Comparison of ENCODE assay signal across 1 cellular context in the genomic region with DNA sequence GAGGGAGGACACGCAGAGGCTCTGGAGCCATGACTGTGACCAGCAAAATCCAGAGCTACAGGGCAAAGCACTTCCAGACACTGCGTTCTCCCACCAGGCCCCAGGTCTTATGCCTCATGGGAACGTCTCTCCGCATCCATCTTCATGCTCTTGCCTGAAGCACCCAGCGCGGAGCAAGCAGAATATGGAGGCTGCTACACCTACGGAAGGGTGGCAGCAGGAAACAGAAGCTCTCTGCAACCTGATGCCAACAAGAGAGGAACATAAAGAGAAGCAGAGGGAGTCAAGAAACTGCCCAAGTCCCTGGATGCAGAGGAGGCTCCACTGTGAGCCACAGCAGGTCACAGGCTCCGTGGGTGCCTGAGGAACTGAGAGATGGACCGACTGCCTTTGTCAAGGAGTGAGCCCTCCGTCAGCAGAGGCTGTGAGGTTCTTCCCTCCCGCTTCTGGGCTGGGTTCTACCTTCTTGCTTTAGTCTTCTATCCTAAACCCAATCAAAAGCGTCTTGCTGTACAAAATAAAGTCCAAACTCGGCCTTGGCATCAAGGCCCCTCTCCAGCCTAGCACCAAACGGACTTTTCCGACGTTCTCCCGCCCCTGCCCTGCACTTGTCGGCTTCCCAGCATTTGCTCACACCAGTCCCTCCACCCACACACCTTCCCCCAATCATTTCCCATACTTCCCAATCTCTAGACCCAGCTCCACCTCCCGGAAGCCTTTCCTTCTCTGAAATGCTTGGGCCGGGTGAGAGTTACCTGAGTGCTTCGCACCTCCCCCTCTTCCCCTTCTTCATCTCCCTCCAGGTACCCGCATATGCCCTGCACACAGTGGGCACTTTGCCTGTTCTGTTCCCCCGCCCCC.
A peak's percentile ranks its signal among the peaks of the same experiment; 100 is the strongest.
TF ChIP-seq lines count a peak whose summit lies in the region.

No MANE protein-coding gene starts in this region.

TF ChIP-seq in K562, 482 proteins besides CTCF, POLR2A, EP300 and RAD21 (continued from another document):
- TF ChIP-seq, protein P1, sequence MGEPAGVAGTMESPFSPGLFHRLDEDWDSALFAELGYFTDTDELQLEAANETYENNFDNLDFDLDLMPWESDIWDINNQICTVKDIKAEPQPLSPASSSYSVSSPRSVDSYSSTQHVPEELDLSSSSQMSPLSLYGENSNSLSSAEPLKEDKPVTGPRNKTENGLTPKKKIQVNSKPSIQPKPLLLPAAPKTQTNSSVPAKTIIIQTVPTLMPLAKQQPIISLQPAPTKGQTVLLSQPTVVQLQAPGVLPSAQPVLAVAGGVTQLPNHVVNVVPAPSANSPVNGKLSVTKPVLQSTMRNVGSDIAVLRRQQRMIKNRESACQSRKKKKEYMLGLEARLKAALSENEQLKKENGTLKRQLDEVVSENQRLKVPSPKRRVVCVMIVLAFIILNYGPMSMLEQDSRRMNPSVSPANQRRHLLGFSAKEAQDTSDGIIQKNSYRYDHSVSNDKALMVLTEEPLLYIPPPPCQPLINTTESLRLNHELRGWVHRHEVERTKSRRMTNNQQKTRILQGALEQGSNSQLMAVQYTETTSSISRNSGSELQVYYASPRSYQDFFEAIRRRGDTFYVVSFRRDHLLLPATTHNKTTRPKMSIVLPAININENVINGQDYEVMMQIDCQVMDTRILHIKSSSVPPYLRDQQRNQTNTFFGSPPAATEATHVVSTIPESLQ (CRISPR knock-in tag; IDR thresholded peaks at IDR 0.05), result 0 out of 2 replicates have a peak, but pooled peaks have one; percentile 55
- TF ChIP-seq, protein P2, sequence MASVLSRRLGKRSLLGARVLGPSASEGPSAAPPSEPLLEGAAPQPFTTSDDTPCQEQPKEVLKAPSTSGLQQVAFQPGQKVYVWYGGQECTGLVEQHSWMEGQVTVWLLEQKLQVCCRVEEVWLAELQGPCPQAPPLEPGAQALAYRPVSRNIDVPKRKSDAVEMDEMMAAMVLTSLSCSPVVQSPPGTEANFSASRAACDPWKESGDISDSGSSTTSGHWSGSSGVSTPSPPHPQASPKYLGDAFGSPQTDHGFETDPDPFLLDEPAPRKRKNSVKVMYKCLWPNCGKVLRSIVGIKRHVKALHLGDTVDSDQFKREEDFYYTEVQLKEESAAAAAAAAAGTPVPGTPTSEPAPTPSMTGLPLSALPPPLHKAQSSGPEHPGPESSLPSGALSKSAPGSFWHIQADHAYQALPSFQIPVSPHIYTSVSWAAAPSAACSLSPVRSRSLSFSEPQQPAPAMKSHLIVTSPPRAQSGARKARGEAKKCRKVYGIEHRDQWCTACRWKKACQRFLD (CRISPR knock-in tag; IDR thresholded peaks at IDR 0.05), result no peak
- no peak for TF ChIP-seq TEAD1 (CRISPR knock-in tag; IDR thresholded peaks at IDR 0.05)
- TF ChIP-seq BRCA1 (IDR thresholded peaks at IDR 0.05), result no peak
- TF ChIP-seq BRCA1 (CRISPR knock-in tag; IDR thresholded peaks at IDR 0.05), result no peak
- TF ChIP-seq ZNF3 (CRISPR knock-in tag; IDR thresholded peaks at IDR 0.05), result no peak
- TF ChIP-seq KAT7 (CRISPR knock-in tag; IDR thresholded peaks at IDR 0.05; ENCODE audit: borderline replicate concordance), result no peak
- TF ChIP-seq, protein P3, sequence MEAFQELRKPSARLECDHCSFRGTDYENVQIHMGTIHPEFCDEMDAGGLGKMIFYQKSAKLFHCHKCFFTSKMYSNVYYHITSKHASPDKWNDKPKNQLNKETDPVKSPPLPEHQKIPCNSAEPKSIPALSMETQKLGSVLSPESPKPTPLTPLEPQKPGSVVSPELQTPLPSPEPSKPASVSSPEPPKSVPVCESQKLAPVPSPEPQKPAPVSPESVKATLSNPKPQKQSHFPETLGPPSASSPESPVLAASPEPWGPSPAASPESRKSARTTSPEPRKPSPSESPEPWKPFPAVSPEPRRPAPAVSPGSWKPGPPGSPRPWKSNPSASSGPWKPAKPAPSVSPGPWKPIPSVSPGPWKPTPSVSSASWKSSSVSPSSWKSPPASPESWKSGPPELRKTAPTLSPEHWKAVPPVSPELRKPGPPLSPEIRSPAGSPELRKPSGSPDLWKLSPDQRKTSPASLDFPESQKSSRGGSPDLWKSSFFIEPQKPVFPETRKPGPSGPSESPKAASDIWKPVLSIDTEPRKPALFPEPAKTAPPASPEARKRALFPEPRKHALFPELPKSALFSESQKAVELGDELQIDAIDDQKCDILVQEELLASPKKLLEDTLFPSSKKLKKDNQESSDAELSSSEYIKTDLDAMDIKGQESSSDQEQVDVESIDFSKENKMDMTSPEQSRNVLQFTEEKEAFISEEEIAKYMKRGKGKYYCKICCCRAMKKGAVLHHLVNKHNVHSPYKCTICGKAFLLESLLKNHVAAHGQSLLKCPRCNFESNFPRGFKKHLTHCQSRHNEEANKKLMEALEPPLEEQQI (IDR thresholded peaks at IDR 0.05), result no peak
- TF ChIP-seq CC2D1A (IDR thresholded peaks at IDR 0.05), result 0 out of 2 replicates have a peak, but pooled peaks have one; percentile 32
- TF ChIP-seq FOXM1 (IDR thresholded peaks at IDR 0.05; ENCODE audit: low read depth), result no peak
- 0 out of 2 replicates have a peak, but pooled peaks have one; percentile 74 for TF ChIP-seq FOXM1 (CRISPR knock-in tag; IDR thresholded peaks at IDR 0.05; ENCODE audit: low read depth)
- no peak for TF ChIP-seq CAMTA2 (CRISPR knock-in tag; conservative IDR thresholded peaks at IDR 0.05)
- TF ChIP-seq, protein P4, sequence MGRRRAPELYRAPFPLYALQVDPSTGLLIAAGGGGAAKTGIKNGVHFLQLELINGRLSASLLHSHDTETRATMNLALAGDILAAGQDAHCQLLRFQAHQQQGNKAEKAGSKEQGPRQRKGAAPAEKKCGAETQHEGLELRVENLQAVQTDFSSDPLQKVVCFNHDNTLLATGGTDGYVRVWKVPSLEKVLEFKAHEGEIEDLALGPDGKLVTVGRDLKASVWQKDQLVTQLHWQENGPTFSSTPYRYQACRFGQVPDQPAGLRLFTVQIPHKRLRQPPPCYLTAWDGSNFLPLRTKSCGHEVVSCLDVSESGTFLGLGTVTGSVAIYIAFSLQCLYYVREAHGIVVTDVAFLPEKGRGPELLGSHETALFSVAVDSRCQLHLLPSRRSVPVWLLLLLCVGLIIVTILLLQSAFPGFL (CRISPR knock-in tag; IDR thresholded peaks at IDR 0.05), result no peak
- TF ChIP-seq TBP (optimal IDR thresholded peaks at IDR 0.05; ENCODE audit: low read depth, low read length), result no peak
- TF ChIP-seq, protein P5, sequence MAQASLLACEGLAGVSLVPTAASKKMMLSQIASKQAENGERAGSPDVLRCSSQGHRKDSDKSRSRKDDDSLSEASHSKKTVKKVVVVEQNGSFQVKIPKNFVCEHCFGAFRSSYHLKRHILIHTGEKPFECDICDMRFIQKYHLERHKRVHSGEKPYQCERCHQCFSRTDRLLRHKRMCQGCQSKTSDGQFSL (CRISPR knock-in tag; IDR thresholded peaks at IDR 0.05), result peak; percentile 14; the same call in 1 of the 2 replicates
- TF ChIP-seq, protein P5 (tag; IDR thresholded peaks at IDR 0.05), result no peak
- no peak for TF ChIP-seq ZFX (CRISPR knock-in tag; IDR thresholded peaks at IDR 0.05)
- TF ChIP-seq POLR2H (tag; IDR thresholded peaks at IDR 0.05; ENCODE audit: low read depth), result no peak
- TF ChIP-seq TAL1 (IDR thresholded peaks at IDR 0.05), result no peak
- TF ChIP-seq HDAC8 (tag; IDR thresholded peaks at IDR 0.05), result no peak
- no peak for TF ChIP-seq FOSL1 (tag; conservative IDR thresholded peaks at IDR 0.05)
- no peak for TF ChIP-seq NONO (IDR thresholded peaks at IDR 0.05; ENCODE audit: low read depth in 2 of 2, low read length in 1 of 2)
- peak; percentile 82; the same call in 1 of the 2 replicates for TF ChIP-seq ZKSCAN1 (IDR thresholded peaks at IDR 0.05; ENCODE audit: low read depth, low read length)
- peak; percentile 43 for TF ChIP-seq ARID1B (IDR thresholded peaks at IDR 0.05)
- peak; percentile 37; the same call in 1 of the 2 replicates for TF ChIP-seq DPF2 (IDR thresholded peaks at IDR 0.05)
- no peak for TF ChIP-seq CREBBP (IDR thresholded peaks at IDR 0.05; ENCODE audit: low read depth, low read length)
- TF ChIP-seq ZNF717 (CRISPR knock-in tag; IDR thresholded peaks at IDR 0.05), result no peak
- TF ChIP-seq, protein P6, sequence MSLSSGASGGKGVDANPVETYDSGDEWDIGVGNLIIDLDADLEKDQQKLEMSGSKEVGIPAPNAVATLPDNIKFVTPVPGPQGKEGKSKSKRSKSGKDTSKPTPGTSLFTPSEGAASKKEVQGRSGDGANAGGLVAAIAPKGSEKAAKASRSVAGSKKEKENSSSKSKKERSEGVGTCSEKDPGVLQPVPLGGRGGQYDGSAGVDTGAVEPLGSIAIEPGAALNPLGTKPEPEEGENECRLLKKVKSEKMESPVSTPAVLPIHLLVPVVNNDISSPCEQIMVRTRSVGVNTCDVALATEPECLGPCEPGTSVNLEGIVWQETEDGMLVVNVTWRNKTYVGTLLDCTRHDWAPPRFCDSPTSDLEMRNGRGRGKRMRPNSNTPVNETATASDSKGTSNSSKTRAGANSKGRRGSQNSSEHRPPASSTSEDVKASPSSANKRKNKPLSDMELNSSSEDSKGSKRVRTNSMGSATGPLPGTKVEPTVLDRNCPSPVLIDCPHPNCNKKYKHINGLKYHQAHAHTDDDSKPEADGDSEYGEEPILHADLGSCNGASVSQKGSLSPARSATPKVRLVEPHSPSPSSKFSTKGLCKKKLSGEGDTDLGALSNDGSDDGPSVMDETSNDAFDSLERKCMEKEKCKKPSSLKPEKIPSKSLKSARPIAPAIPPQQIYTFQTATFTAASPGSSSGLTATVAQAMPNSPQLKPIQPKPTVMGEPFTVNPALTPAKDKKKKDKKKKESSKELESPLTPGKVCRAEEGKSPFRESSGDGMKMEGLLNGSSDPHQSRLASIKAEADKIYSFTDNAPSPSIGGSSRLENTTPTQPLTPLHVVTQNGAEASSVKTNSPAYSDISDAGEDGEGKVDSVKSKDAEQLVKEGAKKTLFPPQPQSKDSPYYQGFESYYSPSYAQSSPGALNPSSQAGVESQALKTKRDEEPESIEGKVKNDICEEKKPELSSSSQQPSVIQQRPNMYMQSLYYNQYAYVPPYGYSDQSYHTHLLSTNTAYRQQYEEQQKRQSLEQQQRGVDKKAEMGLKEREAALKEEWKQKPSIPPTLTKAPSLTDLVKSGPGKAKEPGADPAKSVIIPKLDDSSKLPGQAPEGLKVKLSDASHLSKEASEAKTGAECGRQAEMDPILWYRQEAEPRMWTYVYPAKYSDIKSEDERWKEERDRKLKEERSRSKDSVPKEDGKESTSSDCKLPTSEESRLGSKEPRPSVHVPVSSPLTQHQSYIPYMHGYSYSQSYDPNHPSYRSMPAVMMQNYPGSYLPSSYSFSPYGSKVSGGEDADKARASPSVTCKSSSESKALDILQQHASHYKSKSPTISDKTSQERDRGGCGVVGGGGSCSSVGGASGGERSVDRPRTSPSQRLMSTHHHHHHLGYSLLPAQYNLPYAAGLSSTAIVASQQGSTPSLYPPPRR (CRISPR knock-in tag; IDR thresholded peaks at IDR 0.05; ENCODE audit: borderline replicate concordance), result no peak
- no peak for TF ChIP-seq GTF2E2 (tag; IDR thresholded peaks at IDR 0.05)
- TF ChIP-seq, protein P7, sequence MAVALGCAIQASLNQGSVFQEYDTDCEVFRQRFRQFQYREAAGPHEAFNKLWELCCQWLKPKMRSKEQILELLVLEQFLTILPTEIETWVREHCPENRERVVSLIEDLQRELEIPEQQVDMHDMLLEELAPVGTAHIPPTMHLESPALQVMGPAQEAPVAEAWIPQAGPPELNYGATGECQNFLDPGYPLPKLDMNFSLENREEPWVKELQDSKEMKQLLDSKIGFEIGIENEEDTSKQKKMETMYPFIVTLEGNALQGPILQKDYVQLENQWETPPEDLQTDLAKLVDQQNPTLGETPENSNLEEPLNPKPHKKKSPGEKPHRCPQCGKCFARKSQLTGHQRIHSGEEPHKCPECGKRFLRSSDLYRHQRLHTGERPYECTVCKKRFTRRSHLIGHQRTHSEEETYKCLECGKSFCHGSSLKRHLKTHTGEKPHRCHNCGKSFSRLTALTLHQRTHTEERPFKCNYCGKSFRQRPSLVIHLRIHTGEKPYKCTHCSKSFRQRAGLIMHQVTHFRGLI (CRISPR knock-in tag; IDR thresholded peaks at IDR 0.05), result no peak
- no peak for TF ChIP-seq NR2C2 (CRISPR knock-in tag; IDR thresholded peaks at IDR 0.05)
- no peak for TF ChIP-seq NR2C2 (tag; IDR thresholded peaks at IDR 0.05)
- no peak for TF ChIP-seq DACH1 (IDR thresholded peaks at IDR 0.05; ENCODE audit: partially characterized antibody)
- TF ChIP-seq, protein P8, sequence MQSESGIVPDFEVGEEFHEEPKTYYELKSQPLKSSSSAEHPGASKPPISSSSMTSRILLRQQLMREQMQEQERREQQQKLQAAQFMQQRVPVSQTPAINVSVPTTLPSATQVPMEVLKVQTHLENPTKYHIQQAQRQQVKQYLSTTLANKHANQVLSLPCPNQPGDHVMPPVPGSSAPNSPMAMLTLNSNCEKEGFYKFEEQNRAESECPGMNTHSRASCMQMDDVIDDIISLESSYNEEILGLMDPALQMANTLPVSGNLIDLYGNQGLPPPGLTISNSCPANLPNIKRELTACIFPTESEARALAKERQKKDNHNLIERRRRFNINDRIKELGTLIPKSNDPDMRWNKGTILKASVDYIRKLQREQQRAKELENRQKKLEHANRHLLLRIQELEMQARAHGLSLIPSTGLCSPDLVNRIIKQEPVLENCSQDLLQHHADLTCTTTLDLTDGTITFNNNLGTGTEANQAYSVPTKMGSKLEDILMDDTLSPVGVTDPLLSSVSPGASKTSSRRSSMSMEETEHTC (IDR thresholded peaks at IDR 0.05), result no peak
- TF ChIP-seq IRF2 (CRISPR knock-in tag; IDR thresholded peaks at IDR 0.05), result no peak
TF ChIP-seq in K562: peak in this region for 11.
